In the genomic region with DNA sequence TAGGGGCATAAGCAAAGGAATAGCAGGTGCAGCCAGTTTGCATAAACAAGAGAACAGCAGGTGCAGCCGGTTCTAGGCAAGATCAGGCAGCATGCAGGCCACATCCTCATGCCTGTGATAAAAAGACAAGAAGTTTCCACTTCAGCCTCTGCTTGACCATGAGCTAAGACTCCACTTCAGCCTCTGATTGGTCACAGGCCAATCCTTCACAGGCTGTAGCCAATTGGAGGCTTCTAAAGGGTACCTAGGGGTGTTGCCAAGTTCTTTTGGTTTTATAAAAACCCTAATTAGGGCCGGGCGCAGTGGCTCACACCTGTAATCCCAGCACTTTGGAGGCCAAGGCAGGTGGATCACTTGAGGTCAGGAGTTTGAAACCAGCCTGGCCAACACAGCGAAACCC, we compare ENCODE assay signal across 16 cellular contexts. TPM values are rescaled to one million over a fixed set of nuclear protein-coding genes. Genes with fewer than 3 reads are reported as not detected.
"Had no signal": no experiment of that assay in that cellular context is flagged by ENCODE, and none has a peak within 500 bp of the region (broad histone marks: within the 10 kb centered on the region; RNA-seq: fewer than 3 reads in every experiment).

No MANE protein-coding gene starts in this region.

RNA-seq across cellular contexts. Expression of a gene that starts 23.0 kb away (rescaled TPM):
- total RNA-seq: activated CD4-positive, alpha-beta memory T cell treated with anti-CD3 and anti-CD28 coated beads, Interleukin-2, amount 10 ng/mL, durations not matched to agents 7 days and 5 days; activated CD4-positive, alpha-beta T cell treated with anti-CD3 and anti-CD28 coated beads, Interleukin-2, amount 10 ng/mL, durations not matched to agents 7 days and 5 days; activated naive CD4-positive, alpha-beta T cell treated with anti-CD3 and anti-CD28 coated beads, Interleukin-2, amount 50 U/mL, for 72 hours; activated T-cell treated with anti-CD3 and anti-CD28 coated beads, Interleukin-2, amount 50 U/mL, for 72 hours; ascending aorta; breast epithelium; cardiac muscle cell; colonic mucosa; dermis microvascular lymphatic vessel endothelial cell; endothelial cell of umbilical vein; esophagus squamous epithelium; fibroblast of lung; fibroblast of villous mesenchyme; gastroesophageal sphincter; glomerular endothelial cell; hepatocyte had no signal
